1 cellular context compared by ENCODE assay signal in the genomic region with DNA sequence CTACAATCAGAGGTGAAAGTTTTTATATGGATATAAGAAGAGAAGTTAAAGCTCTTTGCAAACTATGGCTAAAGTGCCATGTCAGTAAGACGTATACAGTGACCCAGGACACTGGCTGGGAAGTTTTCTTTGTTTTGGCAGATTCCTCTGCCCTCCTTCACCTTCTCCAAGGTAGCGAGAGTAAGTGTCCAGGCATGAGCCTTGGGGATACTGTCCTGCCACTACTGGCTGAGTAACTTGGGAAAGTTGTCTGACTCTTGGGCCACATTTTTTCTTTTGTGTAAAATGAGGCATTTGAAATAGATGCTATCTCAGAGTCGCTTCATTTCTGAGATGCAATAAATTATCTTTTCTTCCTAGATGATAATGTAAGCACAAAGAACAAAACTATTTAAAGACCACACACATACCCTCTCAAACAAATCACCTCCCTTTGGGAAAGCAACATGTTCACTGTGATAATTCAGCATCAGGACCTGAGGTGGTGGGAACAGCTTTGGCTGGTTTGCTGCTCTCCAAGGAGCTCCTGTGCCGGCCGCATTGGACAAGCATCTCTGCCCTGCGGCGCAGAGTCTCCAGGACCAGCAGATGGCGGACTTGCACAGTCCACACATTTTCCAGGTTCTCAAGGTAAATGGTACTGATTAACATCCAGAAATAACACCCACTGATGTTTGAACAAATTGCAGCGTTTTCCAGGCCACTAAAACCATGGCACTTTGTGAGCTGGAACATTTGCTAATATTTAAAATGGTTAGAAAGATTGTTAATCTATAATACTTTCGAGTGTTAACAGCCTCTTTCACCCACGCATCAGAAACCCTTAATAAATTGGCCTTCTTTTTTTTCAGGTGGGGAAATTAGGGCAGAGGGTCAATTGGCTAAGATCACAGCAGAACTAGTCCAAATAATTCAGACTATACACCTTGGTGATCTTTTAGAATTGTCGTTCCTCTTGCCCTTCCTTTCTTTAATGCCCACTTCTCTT.
A peak's percentile ranks its signal among the peaks of the same experiment; 100 is the strongest.
TF ChIP-seq lines count a peak whose summit lies in the region.

No MANE protein-coding gene starts in this region.

TF ChIP-seq in HepG2, 621 proteins besides CTCF, POLR2A, EP300 and RAD21 (continued from another document and continues in another):
- TF ChIP-seq, protein P1, sequence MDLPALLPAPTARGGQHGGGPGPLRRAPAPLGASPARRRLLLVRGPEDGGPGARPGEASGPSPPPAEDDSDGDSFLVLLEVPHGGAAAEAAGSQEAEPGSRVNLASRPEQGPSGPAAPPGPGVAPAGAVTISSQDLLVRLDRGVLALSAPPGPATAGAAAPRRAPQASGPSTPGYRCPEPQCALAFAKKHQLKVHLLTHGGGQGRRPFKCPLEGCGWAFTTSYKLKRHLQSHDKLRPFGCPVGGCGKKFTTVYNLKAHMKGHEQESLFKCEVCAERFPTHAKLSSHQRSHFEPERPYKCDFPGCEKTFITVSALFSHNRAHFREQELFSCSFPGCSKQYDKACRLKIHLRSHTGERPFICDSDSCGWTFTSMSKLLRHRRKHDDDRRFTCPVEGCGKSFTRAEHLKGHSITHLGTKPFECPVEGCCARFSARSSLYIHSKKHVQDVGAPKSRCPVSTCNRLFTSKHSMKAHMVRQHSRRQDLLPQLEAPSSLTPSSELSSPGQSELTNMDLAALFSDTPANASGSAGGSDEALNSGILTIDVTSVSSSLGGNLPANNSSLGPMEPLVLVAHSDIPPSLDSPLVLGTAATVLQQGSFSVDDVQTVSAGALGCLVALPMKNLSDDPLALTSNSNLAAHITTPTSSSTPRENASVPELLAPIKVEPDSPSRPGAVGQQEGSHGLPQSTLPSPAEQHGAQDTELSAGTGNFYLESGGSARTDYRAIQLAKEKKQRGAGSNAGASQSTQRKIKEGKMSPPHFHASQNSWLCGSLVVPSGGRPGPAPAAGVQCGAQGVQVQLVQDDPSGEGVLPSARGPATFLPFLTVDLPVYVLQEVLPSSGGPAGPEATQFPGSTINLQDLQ (CRISPR knock-in tag; IDR thresholded peaks at IDR 0.05): no peak
- TF ChIP-seq AHR (CRISPR knock-in tag; IDR thresholded peaks at IDR 0.05) (0 out of 2 replicates have a peak, but pooled peaks have one; percentile 55), ELF3 (CRISPR knock-in tag; IDR thresholded peaks at IDR 0.05) (0 out of 2 replicates have a peak, but pooled peaks have one; percentile 44), ZNF724P (CRISPR knock-in tag; IDR thresholded peaks at IDR 0.05; ENCODE audit: borderline replicate concordance) (0 out of 2 replicates have a peak, but pooled peaks have one; percentile 78), POLR2G (IDR thresholded peaks at IDR 0.05; ENCODE audit: low read depth, low read length) (no peak), NCOA2 (CRISPR knock-in tag; IDR thresholded peaks at IDR 0.05) (peak; percentile 34; the same call in 1 of the 2 replicates), ZNF30 (CRISPR knock-in tag; IDR thresholded peaks at IDR 0.05) (no peak), HDAC6 (IDR thresholded peaks at IDR 0.05; ENCODE audit: low read depth, low read length) (no peak), CEBPB (IDR thresholded peaks at IDR 0.05; ENCODE audit: borderline replicate concordance, low read depth, low read length) (no peak), HOXA9 (CRISPR knock-in tag; IDR thresholded peaks at IDR 0.05; ENCODE audit: borderline replicate concordance) (no peak), TCF7 (IDR thresholded peaks at IDR 0.05; ENCODE audit: low read depth) (no peak), TP53 (CRISPR knock-in tag; conservative IDR thresholded peaks at IDR 0.05) (no peak), ZNF263 (CRISPR knock-in tag; IDR thresholded peaks at IDR 0.05) (no peak), ZNF124 (CRISPR knock-in tag; IDR thresholded peaks at IDR 0.05) (peak; percentile 75; the same call in 1 of the 2 replicates), ZKSCAN8 (CRISPR knock-in tag; IDR thresholded peaks at IDR 0.05; ENCODE audit: borderline replicate concordance) (peak; percentile 51; the same call in 1 of the 2 replicates), SRSF4 (IDR thresholded peaks at IDR 0.05; ENCODE audit: low read depth, low read length, poor library complexity, severe bottlenecking) (no peak), PHB2 (IDR thresholded peaks at IDR 0.05; ENCODE audit: partially characterized antibody) (no peak), ZBTB20 (CRISPR knock-in tag; IDR thresholded peaks at IDR 0.05; ENCODE audit: borderline replicate concordance, low read depth) (no peak), GTF2F1 (IDR thresholded peaks at IDR 0.05; ENCODE audit: low read length) (no peak), NFKBIZ (CRISPR knock-in tag; IDR thresholded peaks at IDR 0.05) (no peak), ZNF333 (CRISPR knock-in tag; IDR thresholded peaks at IDR 0.05; ENCODE audit: borderline replicate concordance) (no peak), ZNF773 (CRISPR knock-in tag; IDR thresholded peaks at IDR 0.05; ENCODE audit: borderline replicate concordance) (no peak), SIN3A (IDR thresholded peaks at IDR 0.05; ENCODE audit: borderline replicate concordance, low read depth, low read length) (no peak), ATAD3A (CRISPR knock-in tag; IDR thresholded peaks at IDR 0.05) (no peak), FIP1L1 (IDR thresholded peaks at IDR 0.05; ENCODE audit: borderline replicate concordance, insufficient read depth, low read depth, low read length) (no peak), HOXA7 (CRISPR knock-in tag; IDR thresholded peaks at IDR 0.05) (no peak), RXRA (CRISPR knock-in tag; IDR thresholded peaks at IDR 0.05) (no peak), IRF2 (CRISPR knock-in tag; IDR thresholded peaks at IDR 0.05) (peak; percentile 56; the same call in 1 of the 2 replicates), MED1 (CRISPR knock-in tag; IDR thresholded peaks at IDR 0.05) (no peak), ZNF230 (CRISPR knock-in tag; IDR thresholded peaks at IDR 0.05) (no peak), ZNF234 (CRISPR knock-in tag; conservative IDR thresholded peaks at IDR 0.05) (no peak), SRF (IDR thresholded peaks at IDR 0.05; ENCODE audit: low read depth, low read length) (no peak), KLF11 (CRISPR knock-in tag; IDR thresholded peaks at IDR 0.05) (no peak), ZNF24 (IDR thresholded peaks at IDR 0.05) (peak; percentile 71; the same call in 1 of the 2 replicates), PCBP2 (optimal IDR thresholded peaks at IDR 0.05; ENCODE audit: low read depth, low read length, poor library complexity, severe bottlenecking) (no peak), HNRNPLL (IDR thresholded peaks at IDR 0.05; ENCODE audit: low read depth, low read length, poor library complexity, severe bottlenecking) (no peak), DNMT3B (CRISPR knock-in tag; conservative IDR thresholded peaks at IDR 0.05) (peak; percentile 95), KLF12 (CRISPR knock-in tag; IDR thresholded peaks at IDR 0.05; ENCODE audit: borderline replicate concordance) (no peak), ZNF788 (CRISPR knock-in tag; IDR thresholded peaks at IDR 0.05; ENCODE audit: borderline replicate concordance) (no peak), ZNF660 (CRISPR knock-in tag; IDR thresholded peaks at IDR 0.05; ENCODE audit: borderline replicate concordance, low read depth) (no peak), KDM3A (CRISPR knock-in tag; IDR thresholded peaks at IDR 0.05; ENCODE audit: low read depth) (peak; percentile 75; the same call in 1 of the 2 replicates), BRCA1 (CRISPR knock-in tag; IDR thresholded peaks at IDR 0.05) (no peak), POLR2AphosphoS5 (IDR thresholded peaks at IDR 0.05; ENCODE audit: low read depth, low read length) (no peak), ZC3H13 (CRISPR knock-in tag; IDR thresholded peaks at IDR 0.05) (no peak), ZC3H4 (CRISPR knock-in tag; IDR thresholded peaks at IDR 0.05; ENCODE audit: borderline replicate concordance) (no peak), ZNF569 (CRISPR knock-in tag; IDR thresholded peaks at IDR 0.05; ENCODE audit: borderline replicate concordance) (no peak)
- TF ChIP-seq, protein P2, sequence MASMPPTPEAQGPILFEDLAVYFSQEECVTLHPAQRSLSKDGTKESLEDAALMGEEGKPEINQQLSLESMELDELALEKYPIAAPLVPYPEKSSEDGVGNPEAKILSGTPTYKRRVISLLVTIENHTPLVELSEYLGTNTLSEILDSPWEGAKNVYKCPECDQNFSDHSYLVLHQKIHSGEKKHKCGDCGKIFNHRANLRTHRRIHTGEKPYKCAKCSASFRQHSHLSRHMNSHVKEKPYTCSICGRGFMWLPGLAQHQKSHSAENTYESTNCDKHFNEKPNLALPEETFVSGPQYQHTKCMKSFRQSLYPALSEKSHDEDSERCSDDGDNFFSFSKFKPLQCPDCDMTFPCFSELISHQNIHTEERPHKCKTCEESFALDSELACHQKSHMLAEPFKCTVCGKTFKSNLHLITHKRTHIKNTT (CRISPR knock-in tag; IDR thresholded peaks at IDR 0.05): no peak
- TF ChIP-seq, protein P3, sequence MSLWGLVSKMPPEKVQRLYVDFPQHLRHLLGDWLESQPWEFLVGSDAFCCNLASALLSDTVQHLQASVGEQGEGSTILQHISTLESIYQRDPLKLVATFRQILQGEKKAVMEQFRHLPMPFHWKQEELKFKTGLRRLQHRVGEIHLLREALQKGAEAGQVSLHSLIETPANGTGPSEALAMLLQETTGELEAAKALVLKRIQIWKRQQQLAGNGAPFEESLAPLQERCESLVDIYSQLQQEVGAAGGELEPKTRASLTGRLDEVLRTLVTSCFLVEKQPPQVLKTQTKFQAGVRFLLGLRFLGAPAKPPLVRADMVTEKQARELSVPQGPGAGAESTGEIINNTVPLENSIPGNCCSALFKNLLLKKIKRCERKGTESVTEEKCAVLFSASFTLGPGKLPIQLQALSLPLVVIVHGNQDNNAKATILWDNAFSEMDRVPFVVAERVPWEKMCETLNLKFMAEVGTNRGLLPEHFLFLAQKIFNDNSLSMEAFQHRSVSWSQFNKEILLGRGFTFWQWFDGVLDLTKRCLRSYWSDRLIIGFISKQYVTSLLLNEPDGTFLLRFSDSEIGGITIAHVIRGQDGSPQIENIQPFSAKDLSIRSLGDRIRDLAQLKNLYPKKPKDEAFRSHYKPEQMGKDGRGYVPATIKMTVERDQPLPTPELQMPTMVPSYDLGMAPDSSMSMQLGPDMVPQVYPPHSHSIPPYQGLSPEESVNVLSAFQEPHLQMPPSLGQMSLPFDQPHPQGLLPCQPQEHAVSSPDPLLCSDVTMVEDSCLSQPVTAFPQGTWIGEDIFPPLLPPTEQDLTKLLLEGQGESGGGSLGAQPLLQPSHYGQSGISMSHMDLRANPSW (CRISPR knock-in tag; IDR thresholded peaks at IDR 0.05; ENCODE audit: borderline replicate concordance): no peak
- TF ChIP-seq, protein P4, sequence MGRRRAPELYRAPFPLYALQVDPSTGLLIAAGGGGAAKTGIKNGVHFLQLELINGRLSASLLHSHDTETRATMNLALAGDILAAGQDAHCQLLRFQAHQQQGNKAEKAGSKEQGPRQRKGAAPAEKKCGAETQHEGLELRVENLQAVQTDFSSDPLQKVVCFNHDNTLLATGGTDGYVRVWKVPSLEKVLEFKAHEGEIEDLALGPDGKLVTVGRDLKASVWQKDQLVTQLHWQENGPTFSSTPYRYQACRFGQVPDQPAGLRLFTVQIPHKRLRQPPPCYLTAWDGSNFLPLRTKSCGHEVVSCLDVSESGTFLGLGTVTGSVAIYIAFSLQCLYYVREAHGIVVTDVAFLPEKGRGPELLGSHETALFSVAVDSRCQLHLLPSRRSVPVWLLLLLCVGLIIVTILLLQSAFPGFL (CRISPR knock-in tag; IDR thresholded peaks at IDR 0.05): no peak
- TF ChIP-seq, protein P5, sequence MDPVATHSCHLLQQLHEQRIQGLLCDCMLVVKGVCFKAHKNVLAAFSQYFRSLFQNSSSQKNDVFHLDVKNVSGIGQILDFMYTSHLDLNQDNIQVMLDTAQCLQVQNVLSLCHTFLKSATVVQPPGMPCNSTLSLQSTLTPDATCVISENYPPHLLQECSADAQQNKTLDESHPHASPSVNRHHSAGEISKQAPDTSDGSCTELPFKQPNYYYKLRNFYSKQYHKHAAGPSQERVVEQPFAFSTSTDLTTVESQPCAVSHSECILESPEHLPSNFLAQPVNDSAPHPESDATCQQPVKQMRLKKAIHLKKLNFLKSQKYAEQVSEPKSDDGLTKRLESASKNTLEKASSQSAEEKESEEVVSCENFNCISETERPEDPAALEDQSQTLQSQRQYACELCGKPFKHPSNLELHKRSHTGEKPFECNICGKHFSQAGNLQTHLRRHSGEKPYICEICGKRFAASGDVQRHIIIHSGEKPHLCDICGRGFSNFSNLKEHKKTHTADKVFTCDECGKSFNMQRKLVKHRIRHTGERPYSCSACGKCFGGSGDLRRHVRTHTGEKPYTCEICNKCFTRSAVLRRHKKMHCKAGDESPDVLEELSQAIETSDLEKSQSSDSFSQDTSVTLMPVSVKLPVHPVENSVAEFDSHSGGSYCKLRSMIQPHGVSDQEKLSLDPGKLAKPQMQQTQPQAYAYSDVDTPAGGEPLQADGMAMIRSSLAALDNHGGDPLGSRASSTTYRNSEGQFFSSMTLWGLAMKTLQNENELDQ (CRISPR knock-in tag; IDR thresholded peaks at IDR 0.05; ENCODE audit: borderline replicate concordance): peak; percentile 60; the same call in 1 of the 2 replicates
- TF ChIP-seq, protein P6, sequence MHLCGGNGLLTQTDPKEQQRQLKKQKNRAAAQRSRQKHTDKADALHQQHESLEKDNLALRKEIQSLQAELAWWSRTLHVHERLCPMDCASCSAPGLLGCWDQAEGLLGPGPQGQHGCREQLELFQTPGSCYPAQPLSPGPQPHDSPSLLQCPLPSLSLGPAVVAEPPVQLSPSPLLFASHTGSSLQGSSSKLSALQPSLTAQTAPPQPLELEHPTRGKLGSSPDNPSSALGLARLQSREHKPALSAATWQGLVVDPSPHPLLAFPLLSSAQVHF (CRISPR knock-in tag; IDR thresholded peaks at IDR 0.05): no peak
- TF ChIP-seq, protein P7, sequence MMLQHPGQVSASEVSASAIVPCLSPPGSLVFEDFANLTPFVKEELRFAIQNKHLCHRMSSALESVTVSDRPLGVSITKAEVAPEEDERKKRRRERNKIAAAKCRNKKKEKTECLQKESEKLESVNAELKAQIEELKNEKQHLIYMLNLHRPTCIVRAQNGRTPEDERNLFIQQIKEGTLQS (CRISPR knock-in tag; IDR thresholded peaks at IDR 0.05): no peak
- TF ChIP-seq, protein P8, sequence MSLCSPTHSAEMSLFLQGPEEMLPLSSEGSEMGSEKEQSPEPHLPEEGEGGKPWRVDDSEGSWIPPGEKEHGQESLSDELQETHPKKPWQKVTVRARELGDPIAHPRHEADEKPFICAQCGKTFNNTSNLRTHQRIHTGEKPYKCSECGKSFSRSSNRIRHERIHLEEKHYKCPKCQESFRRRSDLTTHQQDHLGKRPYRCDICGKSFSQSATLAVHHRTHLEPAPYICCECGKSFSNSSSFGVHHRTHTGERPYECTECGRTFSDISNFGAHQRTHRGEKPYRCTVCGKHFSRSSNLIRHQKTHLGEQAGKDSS (CRISPR knock-in tag; IDR thresholded peaks at IDR 0.05; ENCODE audit: borderline replicate concordance, low read depth): peak; percentile 35; the same call in 1 of the 2 replicates
- TF ChIP-seq, protein P9, sequence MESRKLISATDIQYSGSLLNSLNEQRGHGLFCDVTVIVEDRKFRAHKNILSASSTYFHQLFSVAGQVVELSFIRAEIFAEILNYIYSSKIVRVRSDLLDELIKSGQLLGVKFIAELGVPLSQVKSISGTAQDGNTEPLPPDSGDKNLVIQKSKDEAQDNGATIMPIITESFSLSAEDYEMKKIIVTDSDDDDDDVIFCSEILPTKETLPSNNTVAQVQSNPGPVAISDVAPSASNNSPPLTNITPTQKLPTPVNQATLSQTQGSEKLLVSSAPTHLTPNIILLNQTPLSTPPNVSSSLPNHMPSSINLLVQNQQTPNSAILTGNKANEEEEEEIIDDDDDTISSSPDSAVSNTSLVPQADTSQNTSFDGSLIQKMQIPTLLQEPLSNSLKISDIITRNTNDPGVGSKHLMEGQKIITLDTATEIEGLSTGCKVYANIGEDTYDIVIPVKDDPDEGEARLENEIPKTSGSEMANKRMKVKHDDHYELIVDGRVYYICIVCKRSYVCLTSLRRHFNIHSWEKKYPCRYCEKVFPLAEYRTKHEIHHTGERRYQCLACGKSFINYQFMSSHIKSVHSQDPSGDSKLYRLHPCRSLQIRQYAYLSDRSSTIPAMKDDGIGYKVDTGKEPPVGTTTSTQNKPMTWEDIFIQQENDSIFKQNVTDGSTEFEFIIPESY (CRISPR knock-in tag; IDR thresholded peaks at IDR 0.05): no peak
